In genomic region chr3:42988097-42988496, GRCh38 we compare ENCODE assay signal across 20 cellular contexts. TPM values are rescaled to one million over a fixed set of nuclear protein-coding genes. Genes with fewer than 3 reads are reported as not detected.
DNase-seq lines count a peak whose midpoint lies in the region; TF ChIP-seq lines count a peak whose summit lies in the region.
"Had no signal": no experiment of that assay in that cellular context is flagged by ENCODE, and none has a peak within 500 bp of the region (broad histone marks: within the 10 kb centered on the region; RNA-seq: fewer than 3 reads in every experiment).

No MANE protein-coding gene starts in this region.

- H3K79me2 ChIP-seq in H9 (ENCODE audit: insufficient read depth, low read length): no peaks in the 10 kb centered on the region

- no peak overlapping the region for H2AK5ac ChIP-seq in H9 (ENCODE audit: insufficient read length, low read length)

- no peak overlapping the region for H3K14ac ChIP-seq in H9 (ENCODE audit: insufficient read depth, low read length)

- H3K23me2 ChIP-seq in H9 (ENCODE audit: insufficient read length, low read depth, low read length, poor library complexity, severe bottlenecking): no peaks in the 10 kb centered on the region

- H3K27ac Mint-ChIP-seq in H9: peak overlapping the region in 2 of 3 experiments; percentile 31 to 49; a peak in 3 of 7 replicates
- H3K27ac Mint-ChIP-seq: CD14-positive monocyte; CD4-positive, alpha-beta memory T cell had no signal

- no peak overlapping the region for H3K9ac ChIP-seq in H9 (ENCODE audit: extremely low read depth, insufficient read length, low read length)
- H3K9ac ChIP-seq: BLaER1 had no signal

- H2BK20ac ChIP-seq in H9 (ENCODE audit: low read depth, low read length, poor library complexity, severe bottlenecking): no peak overlapping the region

- no peak overlapping the region for H2BK15ac ChIP-seq in H9 (ENCODE audit: low read depth, low read length)

- H2BK5ac ChIP-seq in H9 (ENCODE audit: insufficient read length, low read length): no peak overlapping the region

- no peaks in the 10 kb centered on the region for H3K9me3 ChIP-seq in H9 (ENCODE audit: control insufficient read depth, low read depth, low read length)
- H3K9me3 ChIP-seq: BLaER1 had no signal

- H3K79me1 ChIP-seq in H9 (ENCODE audit: insufficient read depth, low read depth, low read length, poor library complexity, severe bottlenecking): no peaks in the 10 kb centered on the region

- no peak overlapping the region for H4K5ac ChIP-seq in H9 (ENCODE audit: insufficient read length, low read depth, low read length)

- whole genome bisulfite sequencing in H9 (ENCODE audit: extremely low coverage, insufficient read length, low lambda C conversion rate): no CpG with 5 or more reads among the region's 3 CpGs

- H2AFZ ChIP-seq in H9 (ENCODE audit: low read length): no peak overlapping the region

- peaks cover 0 to 11% (median 4%) of the 10 kb centered on the region in 3 experiments; a peak in 2 of 7 replicates for H3K36me3 Mint-ChIP-seq in H9 (ENCODE audit: insufficient read depth in 1 of 3, low read depth in 3 of 3)
- H3K36me3 Mint-ChIP-seq: CD14-positive monocyte; CD4-positive, alpha-beta memory T cell had no signal

- no peak overlapping the region for H2BK12ac ChIP-seq in H9 (ENCODE audit: insufficient read length, low read depth, low read length)

- no peak overlapping the region for H3K18ac ChIP-seq in H9 (ENCODE audit: insufficient read length, low read depth, low read length)

- TF ChIP-seq CTCF in H9 (conservative IDR thresholded peaks at IDR 0.05): no peak

- H2BK120ac ChIP-seq in H9 (ENCODE audit: low read depth, low read length, poor library complexity, severe bottlenecking): no peak overlapping the region

- no peaks in the 10 kb centered on the region for H4K20me1 ChIP-seq in H9 (ENCODE audit: control insufficient read depth, insufficient read depth, insufficient read length)
- H4K20me1 ChIP-seq: BLaER1 had no signal

- no peaks in the 10 kb centered on the region; a peak in 1 of 5 replicates for H3K9me3 Mint-ChIP-seq in H9
- H3K9me3 Mint-ChIP-seq: CD14-positive monocyte had no signal

- H3K4me3 Mint-ChIP-seq in H9: no peak overlapping the region
- H3K4me3 Mint-ChIP-seq: CD14-positive monocyte; CD4-positive, alpha-beta memory T cell had no signal

- H3K56ac ChIP-seq in H9 (ENCODE audit: insufficient read length, low read depth, low read length): no peak overlapping the region

- peaks cover 76 to 78% of the 10 kb centered on the region in 2 experiments for H3K4me1 Mint-ChIP-seq in H9
- H3K4me1 Mint-ChIP-seq: CD14-positive monocyte; CD4-positive, alpha-beta memory T cell had no signal

- H3K27me3 ChIP-seq in H9 (ENCODE audit: insufficient read depth, low read length): no peaks in the 10 kb centered on the region
- H3K27me3 ChIP-seq: BLaER1 had no signal

- peak; percentile 11 for DNase-seq in NCI-H2029 (lab: John Stamatoyannopoulos, UW)
- DNase-seq in NCI-H2029 treated with DMSO at 0.1 percent for 48 hours (lab: John Stamatoyannopoulos, UW): no peak
- no peak for DNase-seq in H9
- peak; percentile 18 for DNase-seq in midbrain (lab: John Stamatoyannopoulos, UW)
- no peak for DNase-seq in glomerular visceral epithelial cell (ENCODE audit: extremely low spot score)
- DNase-seq in MV-4-11 (lab: John Stamatoyannopoulos, UW): no peak
- no peak for DNase-seq in activated CD4-positive, alpha-beta T cell treated with anti-CD3 and anti-CD28 coated beads for 4 hours
- DNase-seq: 8988T; CD4-positive, alpha-beta memory T cell; DMS153; DND-41; EL; HCEC 1CT; IMR-90 had no signal

- peaks cover 7% of the 10 kb centered on the region for H3K4me1 ChIP-seq in H9 (ENCODE audit: insufficient read depth, low read length)
- H3K4me1 ChIP-seq: BLaER1 had no signal

- H3K27me3 Mint-ChIP-seq in H9 (ENCODE audit: low read depth): no peaks in the 10 kb centered on the region; the same call in 1 of the 2 replicates

- H3K4ac ChIP-seq in H9 (ENCODE audit: low read depth, low read length): no peak overlapping the region

- no peak overlapping the region for H3T11ph ChIP-seq in H9 (ENCODE audit: low read length)

- no peak overlapping the region for H3K4me2 ChIP-seq in H9 (ENCODE audit: insufficient read depth, insufficient read length, low read length)
- H3K4me2 ChIP-seq: BLaER1 had no signal

- no peak overlapping the region for H4K91ac ChIP-seq in H9 (ENCODE audit: insufficient read length, low read depth, low read length)

- no peak overlapping the region for H4K8ac ChIP-seq in H9 (replicated peaks; ENCODE audit: insufficient read length, low read depth, low read length)

- H3K23ac ChIP-seq in H9 (ENCODE audit: insufficient read length, low read depth, low read length): no peak overlapping the region

- no peak overlapping the region for H3K27ac ChIP-seq in H9 (ENCODE audit: insufficient read length, low read depth, low read length)
- peak overlapping the region; percentile 48 for H3K27ac ChIP-seq in cingulate gyrus (ENCODE audit: low read depth, low read length)
- H3K27ac ChIP-seq: BLaER1, HL-60 had no signal

RNA-seq across cellular contexts. Expression of gene GASK1A, which starts 9.0 kb away (rescaled TPM):
- 5.3 and 5.4 TPM in 2 replicates for total RNA-seq in H9 (2021)
- total RNA-seq: CD4-positive, alpha-beta memory T cell; G401; HT1080 had no signal

Comparison
In these comparisons a context has a peak if more than half of its experiments do, and no peak if none do; other contexts are left out.
1. DNase-seq: peak in NCI-H2029 (single experiment) and midbrain (single experiment); none in NCI-H2029 treated with DMSO at 0.1 percent for 48 hours (single experiment), H9 (single experiment), glomerular visceral epithelial cell (single experiment), MV-4-11 (single experiment) and activated CD4-positive, alpha-beta T cell treated with anti-CD3 and anti-CD28 coated beads for 4 hours (0 of 2).